12 cellular contexts compared by ENCODE assay signal in the genomic region with DNA sequence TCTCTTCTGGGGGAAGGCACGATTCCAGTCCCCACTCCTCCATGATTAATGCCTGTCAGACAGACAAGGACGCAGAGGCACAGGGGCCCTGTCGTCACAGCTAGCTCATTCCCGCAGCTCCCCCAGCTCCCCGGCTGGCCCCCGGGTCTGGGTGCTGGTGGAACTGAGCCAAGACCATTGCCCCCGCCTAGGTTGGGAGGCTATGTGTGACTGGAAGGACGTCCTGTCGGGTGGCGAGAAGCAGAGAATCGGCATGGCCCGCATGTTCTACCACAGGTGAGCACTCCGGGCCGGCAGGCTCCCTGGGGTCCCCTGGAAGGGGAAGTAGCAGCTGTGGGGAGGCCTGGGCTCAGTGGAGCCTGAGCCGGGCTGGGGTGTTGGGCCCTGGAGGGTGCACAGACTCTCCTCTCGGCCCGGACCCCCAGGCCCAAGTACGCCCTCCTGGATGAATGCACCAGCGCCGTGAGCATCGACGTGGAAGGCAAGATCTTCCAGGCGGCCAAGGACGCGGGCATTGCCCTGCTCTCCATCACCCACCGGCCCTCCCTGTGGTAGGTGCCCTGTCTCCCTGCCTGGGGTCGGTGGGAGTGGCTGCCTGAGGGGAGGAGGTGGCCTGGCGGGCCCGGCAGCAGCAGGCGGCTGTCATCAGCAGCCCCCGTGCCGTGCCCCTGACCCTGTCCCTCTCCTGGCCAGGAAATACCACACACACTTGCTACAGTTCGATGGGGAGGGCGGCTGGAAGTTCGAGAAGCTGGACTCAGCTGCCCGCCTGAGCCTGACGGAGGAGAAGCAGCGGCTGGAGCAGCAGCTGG. TPM values are rescaled to one million over a fixed set of nuclear protein-coding genes. Genes with fewer than 3 reads are reported as not detected.
DNase-seq lines count a peak whose midpoint lies in the region; TF ChIP-seq lines count a peak whose summit lies in the region.
"Not testable (repeated sequence)": the region's sequence is repeated elsewhere in the genome, so short reads cannot be mapped to it uniquely, and the experiment has no call there.
"Had no signal": no experiment of that assay in that cellular context is flagged by ENCODE, and none has a peak within 500 bp of the region (broad histone marks: within the 10 kb centered on the region; RNA-seq: fewer than 3 reads in every experiment).

No MANE protein-coding gene starts in this region.

- H3K9me3 ChIP-seq in cardiac muscle cell (ENCODE audit: low read depth); mucosa of rectum (ENCODE audit: control insufficient read depth in 2 of 2, low read length in 2 of 2); stomach; vagina: not testable (repeated sequence)

- not testable (repeated sequence) for TF ChIP-seq CTCF in RWPE1 (conservative IDR thresholded peaks at IDR 0.05; ENCODE audit: low read depth); coronary artery (IDR thresholded peaks at IDR 0.05); cardiac muscle cell (IDR thresholded peaks at IDR 0.05; ENCODE audit: low read depth, low read length); stomach (IDR thresholded peaks at IDR 0.05); vagina (IDR thresholded peaks at IDR 0.05)

- H3K36me3 ChIP-seq in cardiac muscle cell; mucosa of rectum (ENCODE audit: control insufficient read depth in 2 of 2, insufficient read depth in 2 of 2, low read length in 2 of 2); vagina: not testable (repeated sequence)
- peaks cover 0 to 27% (median 13%) of the 10 kb centered on the region in 4 donors for H3K36me3 ChIP-seq in stomach

- H3K27ac ChIP-seq in RWPE1 (peak overlapping the region; percentile 82), coronary artery (peak overlapping the region; percentile 39 to 84), cardiac muscle cell (peak overlapping the region; percentile 66), mucosa of rectum (ENCODE audit: low read depth in 2 of 2, low read length in 2 of 2) (peak overlapping the region; percentile 29 to 56), stomach (peak overlapping the region in 3 of 5 donors; percentile 38 to 53 (median 52)), vagina (peak overlapping the region; percentile 15)

- POLR2A ChIA-PET in RWPE1 (lab: Yijun Ruan, JAX; ENCODE audit: low non-redundant PET): not testable (repeated sequence)

- not testable (repeated sequence) for H3K9ac ChIP-seq in mucosa of rectum (ENCODE audit: low read depth in 1 of 2, low read length in 2 of 2)

- H3K27me3 ChIP-seq in cardiac muscle cell; mucosa of rectum (ENCODE audit: control insufficient read depth in 2 of 2, insufficient read depth in 2 of 2, low read length in 2 of 2); stomach; vagina: not testable (repeated sequence)

- intact Hi-C loops in stomach (cut with DNase I; ENCODE audit: low total_unique reads); vagina (cut with DNase I): not testable (repeated sequence)

- WGBS in stomach, 5 donors: 61 to 83% (median 66%) methylated on average over 15 to 37 of the region's 38 CpGs; no CpG with 5 or more reads in 1 of the 5 donors

- TF ChIP-seq POLR2A in stomach (IDR thresholded peaks at IDR 0.05); vagina (IDR thresholded peaks at IDR 0.05): not testable (repeated sequence)

- H3K4me1 ChIP-seq in cardiac muscle cell (ENCODE audit: low read depth): peaks cover 11% of the 10 kb centered on the region
- not testable (repeated sequence) for H3K4me1 ChIP-seq in mucosa of rectum (ENCODE audit: control insufficient read depth in 2 of 2, insufficient read depth in 2 of 2, low read length in 2 of 2); vagina
- peaks cover 4 to 15% (median 9%) of the 10 kb centered on the region in 4 donors for H3K4me1 ChIP-seq in stomach

- not testable (repeated sequence) for TF ChIP-seq EP300 in stomach (IDR thresholded peaks at IDR 0.05)

- H3K4me3 ChIP-seq in coronary artery: peak overlapping the region; percentile 57
- not testable (repeated sequence) for H3K4me3 ChIP-seq in cardiac muscle cell; mucosa of rectum (ENCODE audit: low read length in 2 of 2)
- peak overlapping the region in 1 of 4 donors; percentile 7 for H3K4me3 ChIP-seq in stomach
- H3K4me3 ChIP-seq in vagina: peak overlapping the region in 1 of 2 donors; percentile 24

- peak; percentile 30 for DNase-seq in GM03348 (ENCODE audit: low spot score)
- not testable (repeated sequence) for DNase-seq in RWPE1 (ENCODE audit: low spot score); coronary artery (ENCODE audit: low spot score); stomach; vagina (ENCODE audit: extremely low spot score in 2 of 2)
- DNase-seq in cardiac muscle cell (ENCODE audit: low read depth in 1 of 2, low spot score in 1 of 2): peak in 1 of 2 donors; percentile 29
- peak; percentile 51 for DNase-seq in retina

- CTCF ChIA-PET in RWPE1 (lab: Yijun Ruan, JAX): not testable (repeated sequence)

RNA-seq across cellular contexts. Expression of a gene that starts 18.3 kb away (rescaled TPM):
- total RNA-seq in cardiac muscle cell (23.8 and 28.7 TPM in 2 replicates), stomach (10 to 100 TPM in 3 of 5 donors, 1 to 10 TPM in 2; 2.4 to 22.3 (median 14.5) TPM), vagina (11.0 TPM)
- polyA plus RNA-seq in cardiac muscle cell (14.6 and 15.3 TPM in 2 replicates), stomach (1 to 10 TPM; 3.2 to 3.7 (median 3.4) TPM)

RNA-seq across cellular contexts. Expression of a gene that starts 18.8 kb away (rescaled TPM):
- total RNA-seq in cardiac muscle cell (74.7 and 94.0 TPM in 2 replicates), stomach (100 to 1,000 TPM in 1 of 5 donors, 10 to 100 TPM in 3, under 1 TPM in 1; 0.58 to 121 (median 75.9) TPM), vagina (126 TPM)
- polyA plus RNA-seq in cardiac muscle cell (189 and 269 TPM in 2 replicates), stomach (100 to 1,000 TPM in 1 of 3 donors, 10 to 100 TPM in 2; 49.6 to 156 (median 88.0) TPM)

RNA-seq across cellular contexts. Expression of a gene that starts 21.0 kb away (rescaled TPM):
- total RNA-seq in cardiac muscle cell: 0.48 and 0.85 TPM in 2 replicates
- polyA plus RNA-seq in cardiac muscle cell: 0.34 and 1.4 TPM in 2 replicates
- 10 to 100 TPM in 3 of 5 donors, 1 to 10 TPM in 2; 1.8 to 49.2 (median 18.7) TPM for total RNA-seq in stomach
- 10 to 100 TPM in 1 of 3 donors, 1 to 10 TPM in 2; 5.2 to 11.9 (median 6.0) TPM for polyA plus RNA-seq in stomach
- total RNA-seq in vagina: 36.1 TPM
- total RNA-seq: CD4-positive, alpha-beta T cell; OCI-LY7 had no signal

RNA-seq across cellular contexts. Expression of a gene that starts 37.8 kb away (rescaled TPM):
- total RNA-seq in cardiac muscle cell: not detected in 2 replicates
- polyA plus RNA-seq in cardiac muscle cell: 0.57 and 0.71 TPM in 2 replicates
- 1 to 10 TPM in 3 of 5 donors, not detected in 2; 1.1 to 3.6 (median 1.6) TPM for total RNA-seq in stomach
- polyA plus RNA-seq in stomach: 1 to 10 TPM in 1 of 3 donors, under 1 TPM in 2; 0.35 to 1.7 (median 0.46) TPM
- 0.25 TPM for total RNA-seq in vagina
- total RNA-seq: CD4-positive, alpha-beta T cell; GM12878; H9; OCI-LY7 had no signal

RNA-seq across cellular contexts. Expression of a gene that starts 51.2 kb away (rescaled TPM):
- total RNA-seq in cardiac muscle cell: 107 and 110 TPM in 2 replicates
- polyA plus RNA-seq in cardiac muscle cell: 99.8 and 146 TPM in 2 replicates
- 100 to 1,000 TPM in 1 of 5 donors, 10 to 100 TPM in 4; 31.0 to 186 (median 54.0) TPM for total RNA-seq in stomach
- polyA plus RNA-seq in stomach: 10 to 100 TPM; 52.3 to 57.7 (median 54.4) TPM
- total RNA-seq in vagina: 118 TPM

Comparison
In these comparisons a context has a peak if more than half of its experiments do, and no peak if none do; other contexts are left out.
1. H3K27ac ChIP-seq: peak in every context shown above with its lines; median percentile 82 in RWPE1; 66 in cardiac muscle cell; 62 in coronary artery; 52 in stomach; 42 in mucosa of rectum; 15 in vagina.